In the genomic region with DNA sequence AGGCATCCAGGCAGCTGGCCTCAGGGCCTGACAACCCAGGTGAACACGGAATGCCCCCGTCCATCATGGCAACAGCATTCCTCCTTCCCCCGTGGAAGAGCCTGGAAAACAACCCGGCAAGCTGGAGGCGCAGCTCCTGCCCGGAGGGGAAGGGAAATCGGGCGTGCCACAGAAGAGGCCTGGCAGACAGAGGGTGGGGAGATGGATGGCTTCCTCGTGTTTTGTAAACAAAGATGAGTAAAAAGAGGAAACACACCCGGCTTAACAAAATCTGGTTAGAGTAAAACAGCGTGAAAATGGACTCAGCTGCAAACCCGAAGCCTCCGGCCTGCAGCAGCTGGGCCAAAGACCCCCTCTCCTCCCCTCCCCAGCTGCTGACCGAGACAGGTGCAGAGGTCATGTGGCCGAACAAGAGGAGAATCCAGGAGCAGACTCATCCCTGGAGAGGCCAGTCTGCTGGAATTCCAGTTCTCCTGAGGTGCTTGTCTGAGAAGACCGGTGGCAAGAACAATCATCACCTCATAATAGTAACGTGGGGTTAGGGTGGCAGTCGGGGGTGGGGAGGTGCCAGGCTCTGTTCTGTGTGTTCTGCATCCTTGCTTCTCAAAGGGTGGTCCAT, we compare ENCODE assay signal across 1 cellular context.
A peak's percentile ranks its signal among the peaks of the same experiment; 100 is the strongest.
TF ChIP-seq lines count a peak whose summit lies in the region.

No MANE protein-coding gene starts in this region.

TF ChIP-seq in HEK293, 187 proteins besides CTCF, POLR2A, EP300 and RAD21 (continued from another document):
- TF ChIP-seq, protein P1, sequence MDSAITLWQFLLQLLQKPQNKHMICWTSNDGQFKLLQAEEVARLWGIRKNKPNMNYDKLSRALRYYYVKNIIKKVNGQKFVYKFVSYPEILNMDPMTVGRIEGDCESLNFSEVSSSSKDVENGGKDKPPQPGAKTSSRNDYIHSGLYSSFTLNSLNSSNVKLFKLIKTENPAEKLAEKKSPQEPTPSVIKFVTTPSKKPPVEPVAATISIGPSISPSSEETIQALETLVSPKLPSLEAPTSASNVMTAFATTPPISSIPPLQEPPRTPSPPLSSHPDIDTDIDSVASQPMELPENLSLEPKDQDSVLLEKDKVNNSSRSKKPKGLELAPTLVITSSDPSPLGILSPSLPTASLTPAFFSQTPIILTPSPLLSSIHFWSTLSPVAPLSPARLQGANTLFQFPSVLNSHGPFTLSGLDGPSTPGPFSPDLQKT (IDR thresholded peaks at IDR 0.05; ENCODE audit: borderline replicate concordance, low read depth, low read length), result no peak
- TF ChIP-seq PRDM2 (tag by site-specific recombination; IDR thresholded peaks at IDR 0.05; ENCODE audit: borderline replicate concordance), result no peak
- TF ChIP-seq ZNF473 (tag by site-specific recombination; IDR thresholded peaks at IDR 0.05), result no peak
- TF ChIP-seq SP7 (tag by site-specific recombination; IDR thresholded peaks at IDR 0.05), result 0 out of 2 replicates have a peak, but pooled peaks have one; percentile 36
- no peak for TF ChIP-seq ZNF404 (tag by site-specific recombination; IDR thresholded peaks at IDR 0.05)
- TF ChIP-seq GLIS2 (tag by site-specific recombination; IDR thresholded peaks at IDR 0.05), result no peak
- TF ChIP-seq KLF10 (tag by site-specific recombination; IDR thresholded peaks at IDR 0.05), result no peak
- TF ChIP-seq, protein P2, sequence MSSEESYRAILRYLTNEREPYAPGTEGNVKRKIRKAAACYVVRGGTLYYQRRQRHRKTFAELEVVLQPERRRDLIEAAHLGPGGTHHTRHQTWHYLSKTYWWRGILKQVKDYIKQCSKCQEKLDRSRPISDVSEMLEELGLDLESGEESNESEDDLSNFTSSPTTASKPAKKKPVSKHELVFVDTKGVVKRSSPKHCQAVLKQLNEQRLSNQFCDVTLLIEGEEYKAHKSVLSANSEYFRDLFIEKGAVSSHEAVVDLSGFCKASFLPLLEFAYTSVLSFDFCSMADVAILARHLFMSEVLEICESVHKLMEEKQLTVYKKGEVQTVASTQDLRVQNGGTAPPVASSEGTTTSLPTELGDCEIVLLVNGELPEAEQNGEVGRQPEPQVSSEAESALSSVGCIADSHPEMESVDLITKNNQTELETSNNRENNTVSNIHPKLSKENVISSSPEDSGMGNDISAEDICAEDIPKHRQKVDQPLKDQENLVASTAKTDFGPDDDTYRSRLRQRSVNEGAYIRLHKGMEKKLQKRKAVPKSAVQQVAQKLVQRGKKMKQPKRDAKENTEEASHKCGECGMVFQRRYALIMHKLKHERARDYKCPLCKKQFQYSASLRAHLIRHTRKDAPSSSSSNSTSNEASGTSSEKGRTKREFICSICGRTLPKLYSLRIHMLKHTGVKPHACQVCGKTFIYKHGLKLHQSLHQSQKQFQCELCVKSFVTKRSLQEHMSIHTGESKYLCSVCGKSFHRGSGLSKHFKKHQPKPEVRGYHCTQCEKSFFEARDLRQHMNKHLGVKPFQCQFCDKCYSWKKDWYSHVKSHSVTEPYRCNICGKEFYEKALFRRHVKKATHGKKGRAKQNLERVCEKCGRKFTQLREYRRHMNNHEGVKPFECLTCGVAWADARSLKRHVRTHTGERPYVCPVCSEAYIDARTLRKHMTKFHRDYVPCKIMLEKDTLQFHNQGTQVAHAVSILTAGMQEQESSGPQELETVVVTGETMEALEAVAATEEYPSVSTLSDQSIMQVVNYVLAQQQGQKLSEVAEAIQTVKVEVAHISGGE (tag by site-specific recombination; conservative IDR thresholded peaks at IDR 0.05; ENCODE audit: low read depth), result peak; percentile 44; the same call in 1 of the 2 replicates
- no peak for TF ChIP-seq ZFHX2 (tag by site-specific recombination; conservative IDR thresholded peaks at IDR 0.05)
- no peak for TF ChIP-seq ZNF266 (tag by site-specific recombination; IDR thresholded peaks at IDR 0.05; ENCODE audit: low read depth)
- TF ChIP-seq, protein P3, sequence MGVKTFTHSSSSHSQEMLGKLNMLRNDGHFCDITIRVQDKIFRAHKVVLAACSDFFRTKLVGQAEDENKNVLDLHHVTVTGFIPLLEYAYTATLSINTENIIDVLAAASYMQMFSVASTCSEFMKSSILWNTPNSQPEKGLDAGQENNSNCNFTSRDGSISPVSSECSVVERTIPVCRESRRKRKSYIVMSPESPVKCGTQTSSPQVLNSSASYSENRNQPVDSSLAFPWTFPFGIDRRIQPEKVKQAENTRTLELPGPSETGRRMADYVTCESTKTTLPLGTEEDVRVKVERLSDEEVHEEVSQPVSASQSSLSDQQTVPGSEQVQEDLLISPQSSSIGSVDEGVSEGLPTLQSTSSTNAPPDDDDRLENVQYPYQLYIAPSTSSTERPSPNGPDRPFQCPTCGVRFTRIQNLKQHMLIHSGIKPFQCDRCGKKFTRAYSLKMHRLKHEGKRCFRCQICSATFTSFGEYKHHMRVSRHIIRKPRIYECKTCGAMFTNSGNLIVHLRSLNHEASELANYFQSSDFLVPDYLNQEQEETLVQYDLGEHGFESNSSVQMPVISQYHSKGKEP (tag by site-specific recombination; IDR thresholded peaks at IDR 0.05), result no peak
- TF ChIP-seq HOXA7 (CRISPR knock-in tag; IDR thresholded peaks at IDR 0.05; ENCODE audit: borderline replicate concordance), result no peak
- TF ChIP-seq YY2 (tag by site-specific recombination; IDR thresholded peaks at IDR 0.05), result no peak
- TF ChIP-seq ZNF514 (tag by site-specific recombination; IDR thresholded peaks at IDR 0.05), result no peak
- TF ChIP-seq, protein P4, sequence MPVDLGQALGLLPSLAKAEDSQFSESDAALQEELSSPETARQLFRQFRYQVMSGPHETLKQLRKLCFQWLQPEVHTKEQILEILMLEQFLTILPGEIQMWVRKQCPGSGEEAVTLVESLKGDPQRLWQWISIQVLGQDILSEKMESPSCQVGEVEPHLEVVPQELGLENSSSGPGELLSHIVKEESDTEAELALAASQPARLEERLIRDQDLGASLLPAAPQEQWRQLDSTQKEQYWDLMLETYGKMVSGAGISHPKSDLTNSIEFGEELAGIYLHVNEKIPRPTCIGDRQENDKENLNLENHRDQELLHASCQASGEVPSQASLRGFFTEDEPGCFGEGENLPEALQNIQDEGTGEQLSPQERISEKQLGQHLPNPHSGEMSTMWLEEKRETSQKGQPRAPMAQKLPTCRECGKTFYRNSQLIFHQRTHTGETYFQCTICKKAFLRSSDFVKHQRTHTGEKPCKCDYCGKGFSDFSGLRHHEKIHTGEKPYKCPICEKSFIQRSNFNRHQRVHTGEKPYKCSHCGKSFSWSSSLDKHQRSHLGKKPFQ (tag by site-specific recombination; IDR thresholded peaks at IDR 0.05), result no peak
